In the genomic region with DNA sequence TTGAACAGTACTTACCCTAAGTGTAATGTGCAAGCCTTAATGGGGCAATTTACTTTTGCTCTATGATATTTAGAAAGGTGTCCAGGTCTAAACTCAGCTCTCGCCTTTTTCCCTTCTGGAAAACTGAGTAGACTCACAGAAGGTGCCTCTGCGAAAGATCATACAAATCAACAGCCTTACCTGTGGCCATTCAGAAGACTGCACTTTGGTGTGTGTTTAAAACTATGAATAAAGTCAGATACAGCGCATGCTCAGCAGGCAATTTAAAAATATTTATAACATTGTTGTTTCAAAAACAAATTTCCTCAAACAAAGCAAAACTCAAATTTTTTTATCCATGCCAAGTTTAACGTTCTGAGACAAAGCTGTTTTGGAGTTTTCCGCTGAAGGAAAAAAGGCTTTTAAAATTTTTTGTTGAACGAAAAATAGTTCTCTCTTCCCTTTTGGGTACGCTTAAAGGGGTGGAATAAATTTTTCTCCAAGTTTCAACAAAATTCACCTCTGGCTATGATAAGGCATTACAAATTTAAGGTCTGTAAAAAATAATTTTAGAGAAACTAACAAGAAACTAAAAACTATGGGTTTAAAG, we compare ENCODE assay signal across 10 cellular contexts.
A peak's percentile ranks its signal among the peaks of the same experiment; 100 is the strongest.
DNase-seq lines count a peak whose midpoint lies in the region; ATAC-seq and TF ChIP-seq lines count a peak whose summit lies in the region.
"Had no signal": no experiment of that assay in that cellular context is flagged by ENCODE, and none has a peak within 500 bp of the region (broad histone marks: within the 10 kb centered on the region; RNA-seq: fewer than 3 reads in every experiment).

No MANE protein-coding gene starts in this region.

- peak overlapping the region; percentile 9 for H3K4me3 ChIP-seq in left ventricle myocardium inferior
- peak overlapping the region; percentile 31 for H3K4me3 ChIP-seq in endocrine pancreas (ENCODE audit: control insufficient read depth, insufficient read depth, low read length)
- H3K4me3 ChIP-seq in adrenal gland: no peak overlapping the region

- H3K27me3 ChIP-seq in left ventricle myocardium inferior (ENCODE audit: low read depth): no peaks in the 10 kb centered on the region
- no peaks in the 10 kb centered on the region for H3K27me3 ChIP-seq in endocrine pancreas (ENCODE audit: control insufficient read depth, insufficient read depth, low read length)
- H3K27me3 ChIP-seq in adrenal gland: no peaks in the 10 kb centered on the region

- no peak for TF ChIP-seq POLR2A in adrenal gland (IDR thresholded peaks at IDR 0.05)

- H3K4me1 ChIP-seq in left ventricle myocardium inferior (peaks cover 97% of the 10 kb centered on the region), endocrine pancreas (ENCODE audit: control insufficient read depth, insufficient read depth, low read length) (peaks cover 13% of the 10 kb centered on the region), adrenal gland (replicated peaks in 1 of 2) (peaks cover 5 to 46% of the 10 kb centered on the region in 2 donors)

- intact Hi-C loops in left ventricle myocardium inferior (cut with micrococcal nuclease) (loop anchor here (5.0 to 10.0 kb wide), 2 partner anchors 33 to 175 kb away; no protein-coding TSS in a partner anchor), Right ventricle myocardium inferior (cut with DNase I) (loop anchor here (5.0 kb wide), 2 partner anchors 33 to 68 kb away; no protein-coding TSS in a partner anchor), adrenal gland (cut with DNase I) (no loop called here)

- H3K27ac ChIP-seq in left ventricle myocardium inferior (replicated peaks) (peak overlapping the region; percentile 88), adrenal gland (peak overlapping the region in 2 of 5 donors; percentile 85 to 87)

- no peak for DNase-seq in left ventricle myocardium inferior
- DNase-seq in Right ventricle myocardium inferior (ENCODE audit: missing footprints): no peak
- DNase-seq in NCI-H1105 (lab: John Stamatoyannopoulos, UW): peak; percentile 52
- DNase-seq in ecto neural progenitor cell (ENCODE audit: low spot score): no peak
- no peak for DNase-seq in NOMO-1 (lab: John Stamatoyannopoulos, UW; ENCODE audit: unreplicated experiment in 2 of 2)
- DNase-seq in adrenal gland: no peak
- DNase-seq in stimulated activated naive CD8-positive, alpha-beta T cell treated with anti-CD3 and anti-CD28 coated beads, Interleukin-15, Interleukin-2, amounts not matched to agents 100 U/mL and 50 U/mL, for 24 hours: no peak
- DNase-seq: AML-193, NCI-H524 treated with DMSO at 0.1 percent for 48 hours had no signal

- WGBS in adrenal gland, 4 donors: 85 to 93% (median 92%) methylated on average over 7 of the region's 7 CpGs

- H3K36me3 ChIP-seq in left ventricle myocardium inferior (no peaks in the 10 kb centered on the region), endocrine pancreas (ENCODE audit: control insufficient read depth, insufficient read depth, low read length) (no peaks in the 10 kb centered on the region), adrenal gland (replicated peaks in 1 of 2) (no peaks in the 10 kb centered on the region)

- TF ChIP-seq CTCF in left ventricle myocardium inferior (IDR thresholded peaks at IDR 0.05; ENCODE audit: borderline replicate concordance): no peak
- TF ChIP-seq CTCF in adrenal gland (IDR thresholded peaks at IDR 0.05): peak in 1 of 6 experiments; percentile 22

- no peak for ATAC-seq in Right ventricle myocardium inferior
- ATAC-seq in stimulated activated naive CD8-positive, alpha-beta T cell treated with anti-CD3 and anti-CD28 coated beads, Interleukin-15, Interleukin-2, amounts not matched to agents 100 U/mL and 50 U/mL, for 24 hours: no peak

- H3K9ac ChIP-seq in endocrine pancreas (ENCODE audit: control insufficient read depth, insufficient read depth, low read length): no peak overlapping the region

- H3K9me3 ChIP-seq in left ventricle myocardium inferior (replicated peaks) (no peaks in the 10 kb centered on the region), endocrine pancreas (ENCODE audit: control insufficient read depth, low read length) (no peaks in the 10 kb centered on the region), adrenal gland (replicated peaks in 1 of 3) (no peaks in the 10 kb centered on the region)

Comparison
In these comparisons a context has a peak if more than half of its experiments do, and no peak if none do; other contexts are left out.
1. H3K4me3 ChIP-seq: peak in left ventricle myocardium inferior (single experiment) and endocrine pancreas (single experiment); none in adrenal gland (0 of 4).
2. intact Hi-C loops: an anchor here in left ventricle myocardium inferior (5.0 to 10.0 kb wide) and Right ventricle myocardium inferior (5.0 kb wide); none called in adrenal gland.